ENCODE assay signal across 8 cellular contexts in the genomic region with DNA sequence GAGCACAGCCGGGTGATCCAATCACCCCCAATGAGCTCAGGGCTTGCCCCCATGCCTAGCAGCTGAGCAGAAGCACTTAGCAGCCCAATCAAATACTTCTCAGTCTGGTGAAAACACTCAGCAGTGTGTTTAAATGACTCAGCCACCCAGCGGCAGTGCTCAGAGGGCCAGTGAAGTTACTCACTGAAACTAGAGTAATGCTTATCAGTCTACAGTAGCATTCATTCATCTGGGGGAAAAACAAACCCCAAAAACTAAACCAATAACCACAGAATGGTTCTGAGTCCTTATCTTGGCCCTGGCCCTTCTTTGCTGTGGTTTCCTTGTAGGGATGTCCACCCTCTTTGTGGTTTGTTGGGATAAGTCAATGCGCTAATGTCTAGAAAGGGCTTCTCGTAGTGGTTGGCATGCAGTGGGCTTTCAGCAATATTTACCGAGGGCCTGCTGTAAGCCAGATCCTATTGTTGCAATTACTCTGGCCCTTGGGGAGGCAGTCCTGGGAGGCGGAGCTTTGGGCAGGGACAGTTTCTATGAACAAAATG. TPM values are rescaled to one million over a fixed set of nuclear protein-coding genes. Genes with fewer than 3 reads are reported as not detected.
DNase-seq lines count a peak whose midpoint lies in the region; ATAC-seq and TF ChIP-seq lines count a peak whose summit lies in the region.

No MANE protein-coding gene starts in this region.

- no peak overlapping the region for H2BK120ac ChIP-seq in mesenchymal stem cell (ENCODE audit: low read depth, low read length)

- no peak overlapping the region for H3K27ac ChIP-seq in RWPE2 (ENCODE audit: poor library complexity, severe bottlenecking)
- no peak overlapping the region for H3K27ac ChIP-seq in mesenchymal stem cell (ENCODE audit: low read length, poor library complexity, severe bottlenecking)

- no peak overlapping the region for H3K4ac ChIP-seq in mesenchymal stem cell (ENCODE audit: low read depth in 1 of 2, low read length in 2 of 2)

- H3K14ac ChIP-seq in mesenchymal stem cell (ENCODE audit: low read length in 2 of 2): no peak overlapping the region

- H4K91ac ChIP-seq in mesenchymal stem cell (ENCODE audit: low read length): no peak overlapping the region

- H3K9me3 ChIP-seq in RWPE2 (ENCODE audit: severe bottlenecking) (no peaks in the 10 kb centered on the region), mesenchymal stem cell (ENCODE audit: control insufficient read depth, low read length) (peaks cover 4% of the 10 kb centered on the region)

- DNase-seq in Caki2 (ENCODE audit: low read depth) (peak; percentile 59), RWPE2 (ENCODE audit: low spot score) (no peak), mesenchymal stem cell (peak; percentile 91), epidermal melanocyte (ENCODE audit: insufficient read length, low spot score) (no peak), nucleus accumbens (lab: John Stamatoyannopoulos, UW) (no peak), NCI-H748 (lab: John Stamatoyannopoulos, UW; ENCODE audit: unreplicated experiment) (no peak)

- no peak for TF ChIP-seq CTCF in RWPE2 (IDR thresholded peaks at IDR 0.05; ENCODE audit: poor library complexity, severe bottlenecking)

- H2AFZ ChIP-seq in mesenchymal stem cell (ENCODE audit: low read depth, low read length): no peak overlapping the region

- H2BK12ac ChIP-seq in mesenchymal stem cell (ENCODE audit: low read length in 2 of 2): no peak overlapping the region

- no peaks in the 10 kb centered on the region for H3K36me3 ChIP-seq in RWPE2 (ENCODE audit: low read depth)
- no peaks in the 10 kb centered on the region for H3K36me3 ChIP-seq in mesenchymal stem cell (ENCODE audit: control insufficient read depth in 1 of 2, insufficient read depth in 2 of 2, low read depth in 1 of 2, low read length in 2 of 2)

- no peak overlapping the region for H2BK5ac ChIP-seq in mesenchymal stem cell (ENCODE audit: low read depth, low read length, poor library complexity, severe bottlenecking)

- no peaks in the 10 kb centered on the region for H3K79me1 ChIP-seq in mesenchymal stem cell (replicated peaks; ENCODE audit: low read length, poor library complexity, severe bottlenecking)

- H3K4me3 ChIP-seq in RWPE2 (ENCODE audit: severe bottlenecking): no peak overlapping the region
- H3K4me3 ChIP-seq in mesenchymal stem cell (ENCODE audit: insufficient read depth in 1 of 2, low read depth in 1 of 2, low read length in 2 of 2): no peak overlapping the region

- no peak overlapping the region for H4K8ac ChIP-seq in mesenchymal stem cell (ENCODE audit: low read length)

- H2AK5ac ChIP-seq in mesenchymal stem cell (ENCODE audit: low read length, severe bottlenecking): no peak overlapping the region

- ATAC-seq in GM18870 (IDR thresholded peaks at IDR 0.05; ENCODE audit: unreplicated experiment): peak; percentile 96
- peak; percentile 94 for ATAC-seq in HG03039 (IDR thresholded peaks at IDR 0.05; ENCODE audit: unreplicated experiment)
- ATAC-seq in RWPE2 (ENCODE audit: low read depth): peak; percentile 84

- H3K4me1 ChIP-seq in RWPE2 (ENCODE audit: insufficient read depth, poor library complexity, severe bottlenecking): no peaks in the 10 kb centered on the region
- peaks cover 4% of the 10 kb centered on the region for H3K4me1 ChIP-seq in mesenchymal stem cell (ENCODE audit: control insufficient read depth, insufficient read depth, low read depth, low read length)

- H3K23ac ChIP-seq in mesenchymal stem cell (ENCODE audit: low read length in 2 of 2): no peak overlapping the region

- no peak overlapping the region for H3K4me2 ChIP-seq in mesenchymal stem cell (ENCODE audit: low read length, poor library complexity, severe bottlenecking)

- WGBS in mesenchymal stem cell: 14% methylated on average over 6 of the region's 6 CpGs

- H3K27me3 ChIP-seq in RWPE2 (ENCODE audit: insufficient read depth, poor library complexity, severe bottlenecking) (peaks cover 5% of the 10 kb centered on the region), mesenchymal stem cell (ENCODE audit: control insufficient read depth in 1 of 2, insufficient read depth in 1 of 2, low read length in 2 of 2) (peaks cover 7 to 72% of the 10 kb centered on the region in 2 experiments)

- no peak overlapping the region for H3K18ac ChIP-seq in mesenchymal stem cell (ENCODE audit: low read depth in 1 of 2, low read length in 2 of 2)

- H3K9ac ChIP-seq in mesenchymal stem cell (ENCODE audit: low read length): peak overlapping the region; percentile 36

- in situ Hi-C loops in Caki2 (cut with HindIII; ENCODE audit: low pct_unique_long_range_greater_than_20kb, low sequenced_read_pairs): no loop called here

- no peak overlapping the region for H2BK15ac ChIP-seq in mesenchymal stem cell (ENCODE audit: low read depth, poor library complexity, severe bottlenecking)

RNA-seq across cellular contexts. Expression of a gene that starts 43.2 kb away (rescaled TPM):
- 4.0 and 17.2 TPM in 2 replicates for total RNA-seq in Caki2 (2014; rRNA removed; shearing (Covaris generic); ENCODE audit: low replicate concordance)
- not detected for polyA plus RNA-seq in mesenchymal stem cell (2013, experiment 1 of 2)
- polyA plus RNA-seq in mesenchymal stem cell (2013, experiment 2 of 2): 0.05 TPM

Comparison
In these comparisons a context has a peak if more than half of its experiments do, and no peak if none do; other contexts are left out.
1. DNase-seq: peak in Caki2 (single experiment) and mesenchymal stem cell (single experiment); none in RWPE2 (single experiment), epidermal melanocyte (single experiment), nucleus accumbens (0 of 56) and NCI-H748 (single experiment).
2. Peak in every context shown above with its lines, with median percentiles within 50 percentile points of each other: ATAC-seq.